7 cellular contexts compared by ENCODE assay signal in the genomic region with DNA sequence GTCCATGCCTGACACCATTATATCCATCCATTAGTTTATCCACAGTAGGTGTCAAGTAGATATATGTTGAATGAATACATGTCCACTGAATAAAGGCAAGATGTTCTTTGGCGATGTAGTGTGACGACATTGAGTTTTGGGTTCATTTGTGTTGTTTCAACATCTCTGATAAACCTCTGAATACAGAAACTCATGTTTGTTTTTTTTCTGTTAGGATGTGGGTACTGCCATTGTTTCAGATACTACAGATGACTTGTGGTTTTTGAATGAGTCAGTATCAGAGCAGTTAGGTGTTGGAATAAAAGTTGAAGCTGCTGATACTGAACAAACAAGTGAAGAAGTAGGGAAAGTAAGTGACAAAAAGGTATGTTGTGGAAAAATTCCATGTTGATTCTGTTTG. TPM values are rescaled to one million over a fixed set of nuclear protein-coding genes. Genes with fewer than 3 reads are reported as not detected.
DNase-seq lines count a peak whose midpoint lies in the region; ATAC-seq, FAIRE-seq and TF ChIP-seq lines count a peak whose summit lies in the region.

No MANE protein-coding gene starts in this region.

- no peak for TF ChIP-seq POLR2A in K562 (conservative IDR thresholded peaks at IDR 0.05)

- no peaks in the 10 kb centered on the region for H3K36me3 Mint-ChIP-seq in IgD-negative memory B cell

- no peaks in the 10 kb centered on the region; the same call in 1 of the 2 replicates for H4K20me1 ChIP-seq in K562 (replicated peaks; ENCODE audit: control insufficient read depth, insufficient read depth, low read length)

- H3K4me1 ChIP-seq in K562 (replicated peaks in 1 of 2; ENCODE audit: control insufficient read depth in 2 of 2, insufficient read depth in 2 of 2, low read length in 2 of 2): no peaks in the 10 kb centered on the region

- H2AFZ ChIP-seq in K562 (ENCODE audit: low read depth, low read length): no peak overlapping the region

- no peak overlapping the region for H3K4me3 Mint-ChIP-seq in IgD-negative memory B cell

- H3K27me3 Mint-ChIP-seq in IgD-negative memory B cell: no peaks in the 10 kb centered on the region

- no peak for TF ChIP-seq EP300 in K562 (IDR thresholded peaks at IDR 0.05; ENCODE audit: low read length)

- peak; percentile 73 for ATAC-seq in GM21390 (IDR thresholded peaks at IDR 0.05; ENCODE audit: unreplicated experiment)
- ATAC-seq in K562: no peak
- no peak for ATAC-seq in HG03520 (IDR thresholded peaks at IDR 0.05; ENCODE audit: unreplicated experiment)

- no peak for FAIRE-seq in K562 (lab: Jason Lieb, UNC)

- no peaks in the 10 kb centered on the region for H3K79me2 ChIP-seq in K562 (ENCODE audit: control insufficient read depth, insufficient read depth, low read length)

- no peaks in the 10 kb centered on the region for H3K9me1 ChIP-seq in K562 (ENCODE audit: control insufficient read depth, insufficient read depth, low read length)

- no TSS peak for BruUV-seq in K562 (replicated peaks; lab: Mats Ljungman, UMichigan)

- H3K27ac ChIP-seq in K562 (ENCODE audit: extremely low read depth, low read depth, low read length): no peak overlapping the region

- H3K27ac Mint-ChIP-seq in IgD-negative memory B cell: peak overlapping the region; percentile 60 to 91 (median 62)

- in situ Hi-C loops in K562 (cut with MboI): no loop called here

- TF ChIP-seq RAD21 in K562 (CRISPR knock-in tag; conservative IDR thresholded peaks at IDR 0.05 in 1 of 2, IDR thresholded peaks at IDR 0.05 in 1 of 2): no peak

- H3K27me3 ChIP-seq in K562 (ENCODE audit: control insufficient read depth in 2 of 2, insufficient read depth in 2 of 2, low read length in 2 of 2): no peaks in the 10 kb centered on the region

- no peak overlapping the region for H3K4me3 ChIP-seq in K562

- peaks cover 96% of the 10 kb centered on the region for H3K36me3 ChIP-seq in K562 (ENCODE audit: control insufficient read depth, insufficient read depth, low read length)

- intact Hi-C loops in K562 (cut with micrococcal nuclease): no loop called here

- DNase-seq in K562 (ENCODE audit: extremely low read depth in 1 of 4, low spot score in 3 of 4) (no peak), renal cortical epithelial cell (ENCODE audit: low read depth) (peak; percentile 92), middle frontal gyrus (ENCODE audit: extremely low spot score, low spot score) (no peak), DMS79 (lab: John Stamatoyannopoulos, UW) (no peak)

- H3K4me1 Mint-ChIP-seq in IgD-negative memory B cell: peaks cover 10 to 19% (median 15%) of the 10 kb centered on the region in 3 donors

- CTCF ChIA-PET in K562 (lab: Yijun Ruan, JAX; ENCODE audit: low intra/inter-chr PET ratio): no interaction called here

- POLR2A ChIA-PET in K562 (lab: Yijun Ruan, JAX): interaction anchor here (0.8 to 2.1 kb wide), 4 partner anchors 11 to 28 kb away, joined by 3 to 7 read pairs (median 5); a partner anchor contains a TSS

- H3K9me3 Mint-ChIP-seq in IgD-negative memory B cell: no peaks in the 10 kb centered on the region

- no peak for TF ChIP-seq CTCF in K562 (IDR thresholded peaks at IDR 0.05 in 2 of 3, conservative IDR thresholded peaks at IDR 0.05 in 1 of 3; ENCODE audit: insufficient read depth in 2 of 3, low read depth in 1 of 3, low read length in 3 of 3)

- no peak overlapping the region for H3K9ac ChIP-seq in K562 (ENCODE audit: insufficient read depth in 1 of 2, low read depth in 2 of 2, low read length in 2 of 2)

- no peak overlapping the region for H3K4me2 ChIP-seq in K562 (ENCODE audit: insufficient read depth, low read length)

- WGBS in K562 (ENCODE audit: insufficient coverage, low coverage, missing lambda C conversion rate): 85% methylated on average over 2 of the region's 2 CpGs

- no peaks in the 10 kb centered on the region for H3K9me3 ChIP-seq in K562 (replicated peaks; ENCODE audit: control insufficient read depth, insufficient read depth, low read depth, low read length)

TF ChIP-seq in K562, 482 proteins besides CTCF, POLR2A, EP300 and RAD21:
- TF ChIP-seq ZNF311 (CRISPR knock-in tag; IDR thresholded peaks at IDR 0.05): no peak
- no peak for TF ChIP-seq ZNF586 (CRISPR knock-in tag; conservative IDR thresholded peaks at IDR 0.05)
- no peak for TF ChIP-seq ATF1 (CRISPR knock-in tag; IDR thresholded peaks at IDR 0.05)
- TF ChIP-seq ATF1 (tag; IDR thresholded peaks at IDR 0.05): no peak
- TF ChIP-seq TAF9B (IDR thresholded peaks at IDR 0.05; ENCODE audit: partially characterized antibody): no peak
- no peak for TF ChIP-seq BDP1 (IDR thresholded peaks at IDR 0.05; ENCODE audit: insufficient read depth, insufficient read length)
- 0 out of 2 replicates have a peak, but pooled peaks have one; percentile 27 for TF ChIP-seq FOSL1 (tag; conservative IDR thresholded peaks at IDR 0.05)
- peak; percentile 77 for TF ChIP-seq ZNF766 (CRISPR knock-in tag; conservative IDR thresholded peaks at IDR 0.05)
- TF ChIP-seq PHB (CRISPR knock-in tag; IDR thresholded peaks at IDR 0.05): no peak
- TF ChIP-seq, protein P1, sequence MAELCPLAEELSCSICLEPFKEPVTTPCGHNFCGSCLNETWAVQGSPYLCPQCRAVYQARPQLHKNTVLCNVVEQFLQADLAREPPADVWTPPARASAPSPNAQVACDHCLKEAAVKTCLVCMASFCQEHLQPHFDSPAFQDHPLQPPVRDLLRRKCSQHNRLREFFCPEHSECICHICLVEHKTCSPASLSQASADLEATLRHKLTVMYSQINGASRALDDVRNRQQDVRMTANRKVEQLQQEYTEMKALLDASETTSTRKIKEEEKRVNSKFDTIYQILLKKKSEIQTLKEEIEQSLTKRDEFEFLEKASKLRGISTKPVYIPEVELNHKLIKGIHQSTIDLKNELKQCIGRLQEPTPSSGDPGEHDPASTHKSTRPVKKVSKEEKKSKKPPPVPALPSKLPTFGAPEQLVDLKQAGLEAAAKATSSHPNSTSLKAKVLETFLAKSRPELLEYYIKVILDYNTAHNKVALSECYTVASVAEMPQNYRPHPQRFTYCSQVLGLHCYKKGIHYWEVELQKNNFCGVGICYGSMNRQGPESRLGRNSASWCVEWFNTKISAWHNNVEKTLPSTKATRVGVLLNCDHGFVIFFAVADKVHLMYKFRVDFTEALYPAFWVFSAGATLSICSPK (IDR thresholded peaks at IDR 0.05; ENCODE audit: borderline replicate concordance): no peak
- no peak for TF ChIP-seq RFX1 (IDR thresholded peaks at IDR 0.05)
- no peak for TF ChIP-seq NR1H2 (CRISPR knock-in tag; IDR thresholded peaks at IDR 0.05)
- no peak for TF ChIP-seq SREBF1 (IDR thresholded peaks at IDR 0.05; ENCODE audit: borderline replicate concordance, low read depth, low read length)
- no peak for TF ChIP-seq ZNF224 (CRISPR knock-in tag; IDR thresholded peaks at IDR 0.05)
- no peak for TF ChIP-seq PHF21A (IDR thresholded peaks at IDR 0.05; ENCODE audit: borderline replicate concordance, low read depth)
- no peak for TF ChIP-seq EP400 (IDR thresholded peaks at IDR 0.05)
- TF ChIP-seq PCBP1 (IDR thresholded peaks at IDR 0.05; ENCODE audit: low read depth, low read length, poor library complexity, severe bottlenecking): no peak

RNA-seq across cellular contexts. Expression of a gene that starts 28.1 kb away (rescaled TPM):
- 23.9 TPM for polyA plus RNA-seq in IgD-negative memory B cell
- total RNA-seq in K562 (2011; cell fraction: chromatin; rRNA removed; ENCODE audit: low replicate concordance): 237 and 644 TPM in 2 replicates
- total RNA-seq in K562 (2011; cell fraction: nucleolus; rRNA removed): 117 and 136 TPM in 2 replicates
- 249 and 386 TPM in 2 replicates for total RNA-seq in K562 (2011; cell fraction: nucleoplasm; rRNA removed)
- 21.2 and 24.6 TPM in 2 replicates for total RNA-seq in K562 (2014; rRNA removed)
- 40.6 and 53.0 TPM in 2 replicates for total RNA-seq in K562 (2014; rRNA removed; fragmentation: Illumina TruSeq; extraction: Trizol)
- total RNA-seq in K562 (2015; rRNA removed; fragmentation: Illumina TruSeq; extraction: Trizol): 32.2 and 33.4 TPM in 2 replicates
- total RNA-seq in K562 (2021): 55.9 and 61.7 TPM in 2 replicates
- 41.2 and 46.7 TPM in 2 replicates for polyA plus RNA-seq in K562 (2011; rRNA removed)
- polyA plus RNA-seq in K562 (2011; cell fraction: cytosol; rRNA removed): 5.9 and 16.5 TPM in 2 replicates
- polyA plus RNA-seq in K562 (2011; cell fraction: nucleus; rRNA removed): 63.1 and 81.2 TPM in 2 replicates
- 5.2 and 7.5 TPM in 2 replicates for polyA plus RNA-seq in K562 (2012)
- 10.0 TPM in 2 replicates for polyA plus RNA-seq in K562 (2014; fragmentation: Illumina TruSeq; extraction: Trizol)
- polyA plus RNA-seq in K562 (2014; fragmentation: Nextera tagmentation; extraction: Ambion mirVana): 10 to 100 TPM in 1 of 2 experiments, 1 to 10 TPM in 1; 3.3 to 11.1 TPM
- polyA plus RNA-seq in K562 (2014; rRNA removed): 17.9 and 22.6 TPM in 2 replicates
- polyA minus RNA-seq in K562 (2011; rRNA and poly(A)+ RNA removed): 171 and 249 TPM in 2 replicates
- polyA minus RNA-seq in K562 (2011; cell fraction: cytosol; rRNA and poly(A)+ RNA removed): 15.7 and 26.6 TPM in 2 replicates
- polyA minus RNA-seq in K562 (2011; cell fraction: nucleus; rRNA and poly(A)+ RNA removed): 120 and 165 TPM in 2 replicates
- 13.7 and 44.5 TPM in 2 replicates for total RNA-seq in renal cortical epithelial cell

RNA-seq across cellular contexts. Expression of a gene that starts 49.7 kb away (rescaled TPM):
- 8.1 TPM for polyA plus RNA-seq in IgD-negative memory B cell
- total RNA-seq in K562 (2011; cell fraction: chromatin; rRNA removed; ENCODE audit: low replicate concordance): 1.7 and 12.0 TPM in 2 replicates
- 2.2 and 6.7 TPM in 2 replicates for total RNA-seq in K562 (2011; cell fraction: nucleolus; rRNA removed)
- total RNA-seq in K562 (2011; cell fraction: nucleoplasm; rRNA removed): 2.1 and 2.4 TPM in 2 replicates
- total RNA-seq in K562 (2014; rRNA removed): 0.95 and 1.6 TPM in 2 replicates
- total RNA-seq in K562 (2014; rRNA removed; fragmentation: Illumina TruSeq; extraction: Trizol): 0.61 and 0.62 TPM in 2 replicates
- 0.34 and 0.72 TPM in 2 replicates for total RNA-seq in K562 (2015; rRNA removed; fragmentation: Illumina TruSeq; extraction: Trizol)
- 1.8 and 2.9 TPM in 2 replicates for total RNA-seq in K562 (2021)
- polyA plus RNA-seq in K562 (2011; rRNA removed): 1.1 and 4.0 TPM in 2 replicates
- 2.0 and 3.0 TPM in 2 replicates for polyA plus RNA-seq in K562 (2011; cell fraction: cytosol; rRNA removed)
- 3.8 and 3.9 TPM in 2 replicates for polyA plus RNA-seq in K562 (2011; cell fraction: nucleus; rRNA removed)
- polyA plus RNA-seq in K562 (2012): 1.4 and 2.8 TPM in 2 replicates
- 0.55 and 0.82 TPM in 2 replicates for polyA plus RNA-seq in K562 (2014; fragmentation: Illumina TruSeq; extraction: Trizol)
- polyA plus RNA-seq in K562 (2014; fragmentation: Nextera tagmentation; extraction: Ambion mirVana): under 1 TPM; 0.10 to 0.27 TPM
- 0.27 and 0.65 TPM in 2 replicates for polyA plus RNA-seq in K562 (2014; rRNA removed)
- 3.3 and 3.9 TPM in 2 replicates for polyA minus RNA-seq in K562 (2011; rRNA and poly(A)+ RNA removed)
- polyA minus RNA-seq in K562 (2011; cell fraction: cytosol; rRNA and poly(A)+ RNA removed): 2.7 and 7.7 TPM in 2 replicates
- polyA minus RNA-seq in K562 (2011; cell fraction: nucleus; rRNA and poly(A)+ RNA removed): 3.1 and 6.1 TPM in 2 replicates
- total RNA-seq in renal cortical epithelial cell: 1.9 and 9.7 TPM in 2 replicates
